ENCODE assay signal across 16 cellular contexts in genomic region chr2:46818141-46818552, GRCh38.
DNase-seq lines count a peak whose midpoint lies in the region; ATAC-seq and TF ChIP-seq lines count a peak whose summit lies in the region.
"Had no signal": no experiment of that assay in that cellular context is flagged by ENCODE, and none has a peak within 500 bp of the region (broad histone marks: within the 10 kb centered on the region; RNA-seq: fewer than 3 reads in every experiment).

No MANE protein-coding gene starts in this region.

- no peak overlapping the region for H3K27ac Mint-ChIP-seq in endodermal cell
- no peak overlapping the region for H3K27ac Mint-ChIP-seq in activated naive CD4-positive, alpha-beta T cell treated with anti-CD3 and anti-CD28 coated beads for 36 hours
- H3K27ac Mint-ChIP-seq: T-helper 1 cell treated with Interleukin-12 subunit alpha and Interleukin-12 subunit beta and Interleukin-4 antibody, amounts not matched to agents 30 μg/mL and 1 μg/mL, for 36 hours had no signal

- H3K4me3 ChIP-seq in endodermal cell (ENCODE audit: low read length) (no peak overlapping the region), gastrocnemius medialis (no peak overlapping the region), BE2C (ENCODE audit: low read depth, low read length) (no peak overlapping the region)
- H3K4me3 ChIP-seq: A549 had no signal

- no peaks in the 10 kb centered on the region for H3K27me3 Mint-ChIP-seq in endodermal cell (ENCODE audit: insufficient read depth)
- peaks cover 5% of the 10 kb centered on the region for H3K27me3 Mint-ChIP-seq in activated naive CD4-positive, alpha-beta T cell treated with anti-CD3 and anti-CD28 coated beads for 36 hours (ENCODE audit: low read depth)

- CTCF ChIA-PET in activated naive CD4-positive, alpha-beta T cell treated with anti-CD3 and anti-CD28 coated beads for 36 hours (lab: Charles Lee): no interaction called here

- H3K9me3 ChIP-seq in endodermal cell (ENCODE audit: control insufficient read depth, low read length) (no peaks in the 10 kb centered on the region), gastrocnemius medialis (no peaks in the 10 kb centered on the region), BE2C (no peaks in the 10 kb centered on the region)

- H3K36me3 ChIP-seq in endodermal cell (ENCODE audit: control insufficient read depth, insufficient read depth, low read length): no peaks in the 10 kb centered on the region
- H3K36me3 ChIP-seq in gastrocnemius medialis: no peaks in the 10 kb centered on the region
- H3K36me3 ChIP-seq in BE2C: no peaks in the 10 kb centered on the region

- peaks cover 7% of the 10 kb centered on the region for H3K4me1 Mint-ChIP-seq in endodermal cell
- H3K4me1 Mint-ChIP-seq in activated naive CD4-positive, alpha-beta T cell treated with anti-CD3 and anti-CD28 coated beads for 36 hours (ENCODE audit: low read depth): no peaks in the 10 kb centered on the region
- H3K4me1 Mint-ChIP-seq: CD8-positive, alpha-beta memory T cell had no signal

- H3K4me1 ChIP-seq in endodermal cell (ENCODE audit: control insufficient read depth, insufficient read depth, low read length): no peaks in the 10 kb centered on the region
- H3K4me1 ChIP-seq in gastrocnemius medialis: peaks cover 37 to 56% of the 10 kb centered on the region in 2 donors
- H3K4me1 ChIP-seq in BE2C: peaks cover 4% of the 10 kb centered on the region; the same call in 1 of the 2 replicates

- ATAC-seq in left colon (no peak), gastrocnemius medialis (peak; percentile 94)
- ATAC-seq: A549; activated CD4-positive, CD25-positive, alpha-beta regulatory T cell treated with anti-CD3 and anti-CD28 coated beads, Interleukin-2, amount 50 U/mL, for 24 hours had no signal

- H3K4me3 Mint-ChIP-seq in endodermal cell: no peak overlapping the region
- no peak overlapping the region for H3K4me3 Mint-ChIP-seq in activated naive CD4-positive, alpha-beta T cell treated with anti-CD3 and anti-CD28 coated beads for 36 hours
- H3K4me3 Mint-ChIP-seq: CD8-positive, alpha-beta memory T cell; T-helper 1 cell treated with Interleukin-12 subunit alpha and Interleukin-12 subunit beta and Interleukin-4 antibody, amounts not matched to agents 30 μg/mL and 1 μg/mL, for 36 hours had no signal

- TF ChIP-seq POLR2A in gastrocnemius medialis (IDR thresholded peaks at IDR 0.05): peak in 1 of 2 donors; percentile 24

- H3K9me3 Mint-ChIP-seq in endodermal cell: no peaks in the 10 kb centered on the region
- H3K9me3 Mint-ChIP-seq in activated naive CD4-positive, alpha-beta T cell treated with anti-CD3 and anti-CD28 coated beads for 36 hours: no peaks in the 10 kb centered on the region
- H3K9me3 Mint-ChIP-seq: CD8-positive, alpha-beta memory T cell; T-helper 1 cell treated with Interleukin-12 subunit alpha and Interleukin-12 subunit beta and Interleukin-4 antibody, amounts not matched to agents 30 μg/mL and 1 μg/mL, for 36 hours had no signal

- WGBS in endodermal cell (ENCODE audit: insufficient coverage in 1 of 2, insufficient read length in 1 of 2), 2 experiments: 90 to 100% methylated on average over 1 to 6 of the region's 6 CpGs

- intact Hi-C loops in left colon (cut with DNase I, micrococcal nuclease) (no loop called here), gastrocnemius medialis (cut with DNase I; ENCODE audit: low total_unique reads) (loop anchor here (2.0 kb wide), 2 partner anchors 33 to 57 kb away; no protein-coding TSS in a partner anchor)
- intact Hi-C loops in activated naive CD4-positive, alpha-beta T cell treated with anti-CD3 and anti-CD28 coated beads for 36 hours (cut with micrococcal nuclease): no loop called here

- in situ Hi-C loops in gastrocnemius medialis (cut with MboI; ENCODE audit: low sequenced_read_pairs in 4 of 4): loop anchor here in 2 of 4 donors (10.0 kb wide), 1 partner anchor 57 kb away; no protein-coding TSS in a partner anchor

- H3K27ac ChIP-seq in endodermal cell (ENCODE audit: low read depth, low read length) (no peak overlapping the region), gastrocnemius medialis (peak overlapping the region; percentile 81 to 89 (median 86))
- H3K27ac ChIP-seq: RWPE1 had no signal

- H3K36me3 Mint-ChIP-seq in endodermal cell (ENCODE audit: low read depth): no peaks in the 10 kb centered on the region
- H3K36me3 Mint-ChIP-seq in activated naive CD4-positive, alpha-beta T cell treated with anti-CD3 and anti-CD28 coated beads for 36 hours (ENCODE audit: low read depth): no peaks in the 10 kb centered on the region

- DNase-seq in Ammon's horn (ENCODE audit: low spot score) (peak; percentile 43), endodermal cell (peak; percentile 1), left colon (peak; percentile 26 to 67), gastrocnemius medialis (peak; percentile 86 to 94), NCI-H2107 treated with DMSO at 0.1 percent for 48 hours (lab: John Stamatoyannopoulos, UW; ENCODE audit: unreplicated experiment) (no peak), BE2C (no peak), 8988T (no peak)
- no peak for DNase-seq in activated naive CD4-positive, alpha-beta T cell treated with anti-CD3 and anti-CD28 coated beads for 36 hours
- DNase-seq: activated naive CD4-positive, alpha-beta T cell treated with anti-CD3 and anti-CD28 coated beads, Interleukin-2, amount 50 U/mL, for 16 hours; CD8-positive, alpha-beta memory T cell; erythroblast; NCI-H2081 had no signal

- no peak overlapping the region for H3K9ac ChIP-seq in endodermal cell (ENCODE audit: extremely low read depth, low read length, poor library complexity, severe bottlenecking)

- no peaks in the 10 kb centered on the region for H3K27me3 ChIP-seq in endodermal cell (ENCODE audit: control insufficient read depth, insufficient read depth, low read length, poor library complexity, severe bottlenecking)
- no peaks in the 10 kb centered on the region for H3K27me3 ChIP-seq in gastrocnemius medialis
- H3K27me3 ChIP-seq in BE2C: no peaks in the 10 kb centered on the region

- TF ChIP-seq CTCF in endodermal cell (conservative IDR thresholded peaks at IDR 0.05) (no peak), gastrocnemius medialis (IDR thresholded peaks at IDR 0.05 in 4 of 5, conservative IDR thresholded peaks at IDR 0.05 in 1 of 5) (no peak), BE2C (IDR thresholded peaks at IDR 0.05; ENCODE audit: low read depth, low read length) (no peak)

Comparison
In these comparisons a context has a peak if more than half of its experiments do, and no peak if none do; other contexts are left out.
1. DNase-seq: peak in Ammon's horn (single experiment), endodermal cell (single experiment), left colon (2 of 2) and gastrocnemius medialis (2 of 2); none in activated naive CD4-positive, alpha-beta T cell treated with anti-CD3 and anti-CD28 coated beads for 36 hours (single experiment), NCI-H2107 treated with DMSO at 0.1 percent for 48 hours (single experiment), BE2C (single experiment) and 8988T (single experiment).